Comparison of ENCODE assay signal across 13 cellular contexts in genomic region chr13:29427937-29428309, GRCh38.
DNase-seq lines count a peak whose midpoint lies in the region; ATAC-seq and TF ChIP-seq lines count a peak whose summit lies in the region.
"Had no signal": no experiment of that assay in that cellular context is flagged by ENCODE, and none has a peak within 500 bp of the region (broad histone marks: within the 10 kb centered on the region; RNA-seq: fewer than 3 reads in every experiment).

No MANE protein-coding gene starts in this region.

- H3K9me3 Mint-ChIP-seq in WTC11 (no peaks in the 10 kb centered on the region), osteocyte (ENCODE audit: unreplicated experiment) (no peaks in the 10 kb centered on the region)
- no peaks in the 10 kb centered on the region for H3K9me3 Mint-ChIP-seq in naive thymus-derived CD8-positive, alpha-beta T cell

- DNase-seq in BE2C (no peak), WTC11 (ENCODE audit: low spot score) (no peak), iPS DF 6.9 (ENCODE audit: low read depth, low spot score) (no peak), osteocyte (ENCODE audit: extremely low spot score, unreplicated experiment) (no peak), middle frontal gyrus (ENCODE audit: extremely low spot score, low spot score) (no peak)
- no peak for DNase-seq in activated CD4-positive, alpha-beta T cell treated with anti-CD3 and anti-CD28 coated beads, Interleukin-2, amount 50 U/mL, for 48 hours
- DNase-seq in naive thymus-derived CD8-positive, alpha-beta T cell: no peak
- DNase-seq: CD4-positive, alpha-beta memory T cell; central memory CD4-positive, alpha-beta T cell; NCI-H1930; PC-9; upper lobe of right lung had no signal

- no peak overlapping the region for H3K9ac ChIP-seq in rectal smooth muscle tissue (ENCODE audit: low read length)

- H3K36me3 Mint-ChIP-seq in WTC11: no peaks in the 10 kb centered on the region
- H3K36me3 Mint-ChIP-seq in osteocyte (ENCODE audit: unreplicated experiment): no peaks in the 10 kb centered on the region
- H3K36me3 Mint-ChIP-seq in naive thymus-derived CD8-positive, alpha-beta T cell: no peaks in the 10 kb centered on the region
- H3K36me3 Mint-ChIP-seq: CD4-positive, alpha-beta memory T cell had no signal

- POLR2A ChIA-PET in WTC11 (lab: Charles Lee): no interaction called here
- POLR2A ChIA-PET in naive thymus-derived CD8-positive, alpha-beta T cell (lab: Charles Lee): no interaction called here

- H3K4me3 Mint-ChIP-seq in WTC11 (peak overlapping the region; percentile 86), osteocyte (ENCODE audit: unreplicated experiment) (no peak overlapping the region)
- H3K4me3 Mint-ChIP-seq in naive thymus-derived CD8-positive, alpha-beta T cell: no peak overlapping the region
- H3K4me3 Mint-ChIP-seq: CD4-positive, alpha-beta memory T cell had no signal

- ATAC-seq in WTC11: no peak
- ATAC-seq in naive thymus-derived CD8-positive, alpha-beta T cell: no peak

- H3K36me3 ChIP-seq in BE2C: no peaks in the 10 kb centered on the region
- H3K36me3 ChIP-seq in iPS DF 6.9 (ENCODE audit: control insufficient read depth, insufficient read depth, low read length): no peaks in the 10 kb centered on the region
- H3K36me3 ChIP-seq in rectal smooth muscle tissue (ENCODE audit: control insufficient read depth, insufficient read depth, low read length): no peaks in the 10 kb centered on the region
- H3K36me3 ChIP-seq: upper lobe of right lung had no signal

- TF ChIP-seq CTCF in BE2C (IDR thresholded peaks at IDR 0.05; ENCODE audit: low read depth, low read length) (no peak), WTC11 (IDR thresholded peaks at IDR 0.05) (no peak), osteocyte (IDR thresholded peaks at IDR 0.05) (no peak)

- H3K9me3 ChIP-seq in BE2C (no peaks in the 10 kb centered on the region; the same call in 1 of the 2 replicates), iPS DF 6.9 (ENCODE audit: control insufficient read depth, insufficient read depth, low read length) (no peaks in the 10 kb centered on the region)
- H3K9me3 ChIP-seq: upper lobe of right lung had no signal

- WGBS in iPS DF 6.9 (ENCODE audit: insufficient coverage, insufficient read length): no CpG with 5 or more reads among the region's 3 CpGs

- H3K27me3 ChIP-seq in BE2C: peaks cover 6% of the 10 kb centered on the region; the same call in 1 of the 2 replicates
- H3K27me3 ChIP-seq in iPS DF 6.9 (ENCODE audit: control insufficient read depth, insufficient read depth, low read length): no peaks in the 10 kb centered on the region
- H3K27me3 ChIP-seq in rectal smooth muscle tissue (ENCODE audit: control insufficient read depth, insufficient read depth, low read length): no peaks in the 10 kb centered on the region

- H3K27ac Mint-ChIP-seq in WTC11: no peak overlapping the region
- H3K27ac Mint-ChIP-seq in osteocyte (ENCODE audit: unreplicated experiment): no peak overlapping the region
- no peak overlapping the region for H3K27ac Mint-ChIP-seq in naive thymus-derived CD8-positive, alpha-beta T cell
- H3K27ac Mint-ChIP-seq: CD4-positive, alpha-beta memory T cell had no signal

- H3K27me3 Mint-ChIP-seq in WTC11 (ENCODE audit: low read depth) (peaks cover 26% of the 10 kb centered on the region), osteocyte (ENCODE audit: unreplicated experiment) (peaks cover 76% of the 10 kb centered on the region)
- peaks cover 31 to 69% (median 43%) of the 10 kb centered on the region in 5 donors for H3K27me3 Mint-ChIP-seq in naive thymus-derived CD8-positive, alpha-beta T cell

- no peak overlapping the region for H3K27ac ChIP-seq in iPS DF 6.9 (ENCODE audit: low read length)
- H3K27ac ChIP-seq in rectal smooth muscle tissue (ENCODE audit: low read depth, low read length): no peak overlapping the region
- H3K27ac ChIP-seq: PC-9, upper lobe of right lung had no signal

- peak overlapping the region; percentile 63 for H3K4me3 ChIP-seq in BE2C (ENCODE audit: low read depth, low read length)
- H3K4me3 ChIP-seq in iPS DF 6.9 (ENCODE audit: low read length): peak overlapping the region; percentile 19; the same call in 1 of the 2 replicates
- H3K4me3 ChIP-seq in rectal smooth muscle tissue (ENCODE audit: low read length): peak overlapping the region; percentile 35
- H3K4me3 ChIP-seq: PC-9, upper lobe of right lung had no signal

- H3K4me1 Mint-ChIP-seq in WTC11 (peaks cover 29% of the 10 kb centered on the region), osteocyte (ENCODE audit: unreplicated experiment) (peaks cover 13% of the 10 kb centered on the region)
- peaks cover 2 to 7% (median 4%) of the 10 kb centered on the region in 4 donors for H3K4me1 Mint-ChIP-seq in naive thymus-derived CD8-positive, alpha-beta T cell

- CTCF ChIA-PET in WTC11 (lab: Charles Lee): interaction anchor here (0.9 to 1.4 kb wide), 4 partner anchors 11 to 80 kb away, joined by 3 to 4 read pairs (median 3); no protein-coding TSS in a partner anchor

- H3K4me1 ChIP-seq in BE2C (no peaks in the 10 kb centered on the region; the same call in 1 of the 2 replicates), iPS DF 6.9 (ENCODE audit: control insufficient read depth, insufficient read depth, low read length) (no peaks in the 10 kb centered on the region), rectal smooth muscle tissue (ENCODE audit: control insufficient read depth, insufficient read depth, low read length) (peaks cover 8% of the 10 kb centered on the region)

TF ChIP-seq in WTC11, 78 proteins besides CTCF, POLR2A, EP300 and RAD21 (continues in another document):
- TF ChIP-seq ESRRA (CRISPR knock-in tag; IDR thresholded peaks at IDR 0.05; ENCODE audit: borderline replicate concordance): no peak
- TF ChIP-seq ZNF263 (CRISPR knock-in tag; IDR thresholded peaks at IDR 0.05; ENCODE audit: low read depth): no peak
- TF ChIP-seq, protein P1, sequence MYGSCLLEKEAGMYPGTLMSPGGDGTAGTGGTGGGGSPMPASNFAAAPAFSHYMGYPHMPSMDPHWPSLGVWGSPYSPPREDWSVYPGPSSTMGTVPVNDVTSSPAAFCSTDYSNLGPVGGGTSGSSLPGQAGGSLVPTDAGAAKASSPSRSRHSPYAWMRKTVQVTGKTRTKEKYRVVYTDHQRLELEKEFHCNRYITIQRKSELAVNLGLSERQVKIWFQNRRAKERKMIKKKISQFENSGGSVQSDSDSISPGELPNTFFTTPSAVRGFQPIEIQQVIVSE (CRISPR knock-in tag; IDR thresholded peaks at IDR 0.05; ENCODE audit: borderline replicate concordance): no peak
- no peak for TF ChIP-seq AFF4 (CRISPR knock-in tag; IDR thresholded peaks at IDR 0.05; ENCODE audit: borderline replicate concordance)
- TF ChIP-seq PRRX2 (CRISPR knock-in tag; IDR thresholded peaks at IDR 0.05): no peak
- no peak for TF ChIP-seq ZBTB21 (CRISPR knock-in tag; IDR thresholded peaks at IDR 0.05; ENCODE audit: borderline replicate concordance)
- TF ChIP-seq ZNF281 (CRISPR knock-in tag; IDR thresholded peaks at IDR 0.05): no peak
